ENCODE assay signal across 9 cellular contexts in the genomic region with DNA sequence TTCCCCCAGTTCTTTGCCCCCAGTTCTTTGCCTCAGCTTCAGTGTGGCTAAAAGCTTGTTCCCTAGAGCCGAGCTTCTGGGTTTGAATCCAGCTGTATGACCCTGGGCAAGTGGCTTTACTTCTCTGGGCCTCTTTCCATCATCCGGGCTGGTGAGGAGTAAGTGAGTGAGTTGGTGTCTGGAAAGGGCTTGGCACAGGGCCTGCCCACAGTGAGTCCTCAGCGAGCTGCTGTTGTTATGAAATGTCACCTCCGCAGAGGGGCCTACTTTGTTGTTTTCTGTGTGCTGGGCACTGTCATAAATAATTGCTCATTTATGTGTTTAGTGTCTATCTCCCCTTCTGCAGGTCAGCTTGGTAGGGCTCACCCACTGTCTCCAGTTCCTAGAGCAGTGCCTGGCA. TPM values are rescaled to one million over a fixed set of nuclear protein-coding genes. Genes with fewer than 3 reads are reported as not detected.
A peak's percentile ranks its signal among the peaks of the same experiment; 100 is the strongest.
DNase-seq lines count a peak whose midpoint lies in the region; ATAC-seq and TF ChIP-seq lines count a peak whose summit lies in the region.
"Had no signal": no experiment of that assay in that cellular context is flagged by ENCODE, and none has a peak within 500 bp of the region (broad histone marks: within the 10 kb centered on the region; RNA-seq: fewer than 3 reads in every experiment).

No MANE protein-coding gene starts in this region.

- DNase-seq in AG10803 (ENCODE audit: low read depth) (peak; percentile 77), HFFc6 (peak; percentile 53), lower lobe of right lung (peak; percentile 69), NCI-H1930 (lab: John Stamatoyannopoulos, UW) (no peak), NCI-H510A treated with DMSO at 0.1 percent for 48 hours (lab: John Stamatoyannopoulos, UW) (no peak), NCI-H1092 treated with DMSO at 0.1 percent for 48 hours (lab: John Stamatoyannopoulos, UW) (no peak)
- no peak for DNase-seq in activated naive CD8-positive, alpha-beta T cell treated with anti-CD3 and anti-CD28 coated beads, Interleukin-2, amount 50 U/mL, for 24 hours
- DNase-seq: retina had no signal

- H3K4me1 ChIP-seq in lower lobe of right lung: peaks cover 99% of the 10 kb centered on the region

- peak overlapping the region; percentile 49 for H3K4me3 Mint-ChIP-seq in HFFc6
- H3K4me3 Mint-ChIP-seq in activated naive CD8-positive, alpha-beta T cell treated with anti-CD3 and anti-CD28 coated beads, Interleukin-2, amount 50 U/mL, for 24 hours: peak overlapping the region; percentile 18

- H3K9me3 ChIP-seq in lower lobe of right lung: no peaks in the 10 kb centered on the region

- H3K27me3 Mint-ChIP-seq in HFFc6 (ENCODE audit: insufficient read depth): peaks cover 8% of the 10 kb centered on the region
- H3K27me3 Mint-ChIP-seq in activated naive CD8-positive, alpha-beta T cell treated with anti-CD3 and anti-CD28 coated beads, Interleukin-2, amount 50 U/mL, for 24 hours: no peaks in the 10 kb centered on the region

- intact Hi-C loops in lower lobe of right lung (cut with DNase I): no loop called here

- no peak for ATAC-seq in activated naive CD8-positive, alpha-beta T cell treated with anti-CD3 and anti-CD28 coated beads, Interleukin-2, amount 50 U/mL, for 24 hours
- ATAC-seq in lower lobe of right lung (peak; percentile 1 to 20), HG03280 (IDR thresholded peaks at IDR 0.05; ENCODE audit: unreplicated experiment) (no peak)

- H3K36me3 Mint-ChIP-seq in HFFc6 (ENCODE audit: low read depth): no peaks in the 10 kb centered on the region; the same call in 1 of the 2 replicates
- peaks cover 15% of the 10 kb centered on the region for H3K36me3 Mint-ChIP-seq in activated naive CD8-positive, alpha-beta T cell treated with anti-CD3 and anti-CD28 coated beads, Interleukin-2, amount 50 U/mL, for 24 hours (ENCODE audit: low read depth)

- H3K36me3 ChIP-seq in lower lobe of right lung: no peaks in the 10 kb centered on the region

- H3K9me3 Mint-ChIP-seq in HFFc6: no peaks in the 10 kb centered on the region
- no peaks in the 10 kb centered on the region for H3K9me3 Mint-ChIP-seq in activated naive CD8-positive, alpha-beta T cell treated with anti-CD3 and anti-CD28 coated beads, Interleukin-2, amount 50 U/mL, for 24 hours

- no peak overlapping the region for H3K4me3 ChIP-seq in AG10803 (ENCODE audit: low read length)
- no peak overlapping the region for H3K4me3 ChIP-seq in lower lobe of right lung

- H3K27ac Mint-ChIP-seq in HFFc6: peak overlapping the region; percentile 87
- peak overlapping the region; percentile 88 for H3K27ac Mint-ChIP-seq in activated naive CD8-positive, alpha-beta T cell treated with anti-CD3 and anti-CD28 coated beads, Interleukin-2, amount 50 U/mL, for 24 hours

- peak overlapping the region; percentile 91 for H3K27ac ChIP-seq in lower lobe of right lung

- peaks cover 59% of the 10 kb centered on the region for H3K4me1 Mint-ChIP-seq in HFFc6 (ENCODE audit: low read depth)
- peaks cover 75% of the 10 kb centered on the region for H3K4me1 Mint-ChIP-seq in activated naive CD8-positive, alpha-beta T cell treated with anti-CD3 and anti-CD28 coated beads, Interleukin-2, amount 50 U/mL, for 24 hours

- no peak for TF ChIP-seq CTCF in AG10803 (conservative IDR thresholded peaks at IDR 0.05; ENCODE audit: low read length)
- TF ChIP-seq CTCF in HFFc6 (IDR thresholded peaks at IDR 0.05): no peak
- no peak for TF ChIP-seq CTCF in lower lobe of right lung (IDR thresholded peaks at IDR 0.05)

- H3K27me3 ChIP-seq in lower lobe of right lung (ENCODE audit: low read depth): no peaks in the 10 kb centered on the region

RNA-seq across cellular contexts. Expression of a gene that starts 31.7 kb away (rescaled TPM):
- 10 to 100 TPM; 22.5 to 33.0 (median 28.6) TPM for total RNA-seq in HFFc6 (2021; fragmentation: NEBNext Ultra II Directional; extraction: Animal tissue kit (Norgen Biotek cat#: 25700))
- 84.0 TPM for total RNA-seq in lower lobe of right lung

Comparison
In these comparisons a context has a peak if more than half of its experiments do, and no peak if none do; other contexts are left out.
1. DNase-seq: peak in AG10803 (single experiment), HFFc6 (single experiment) and lower lobe of right lung (single experiment); none in activated naive CD8-positive, alpha-beta T cell treated with anti-CD3 and anti-CD28 coated beads, Interleukin-2, amount 50 U/mL, for 24 hours (single experiment), NCI-H1930 (0 of 2), NCI-H510A treated with DMSO at 0.1 percent for 48 hours (single experiment) and NCI-H1092 treated with DMSO at 0.1 percent for 48 hours (single experiment).
2. ATAC-seq: peak in lower lobe of right lung (2 of 2); none in activated naive CD8-positive, alpha-beta T cell treated with anti-CD3 and anti-CD28 coated beads, Interleukin-2, amount 50 U/mL, for 24 hours (single experiment) and HG03280 (single experiment).